In genomic region chr2:160666019-160666676, GRCh38 we compare ENCODE assay signal across 8 cellular contexts.
DNase-seq lines count a peak whose midpoint lies in the region; ATAC-seq and TF ChIP-seq lines count a peak whose summit lies in the region.

No MANE protein-coding gene starts in this region.

- H3K4me3 ChIP-seq in MM.1S (ENCODE audit: low read length) (peak overlapping the region; percentile 50), smooth muscle cell (peak overlapping the region; percentile 22)

- ATAC-seq in GM21515 (IDR thresholded peaks at IDR 0.05; ENCODE audit: unreplicated experiment) (peak; percentile 56), left ventricle myocardium superior (peak; percentile 98), GM21723 (IDR thresholded peaks at IDR 0.05; ENCODE audit: unreplicated experiment) (no peak)
- peak; percentile 95 for ATAC-seq in activated CD8-positive, alpha-beta T cell treated with anti-CD3 and anti-CD28 coated beads for 36 hours

- TF ChIP-seq CTCF in MM.1S (IDR thresholded peaks at IDR 0.05; ENCODE audit: low read length) (no peak), smooth muscle cell (IDR thresholded peaks at IDR 0.05; ENCODE audit: borderline replicate concordance, insufficient read depth, poor library complexity, severe bottlenecking) (no peak)
- no peak for TF ChIP-seq CTCF in activated CD8-positive, alpha-beta T cell treated with anti-CD3 and anti-CD28 coated beads for 36 hours (IDR thresholded peaks at IDR 0.05)

- H3K4me1 ChIP-seq in MM.1S (ENCODE audit: low read length): peaks cover 20% of the 10 kb centered on the region
- H3K4me1 ChIP-seq in smooth muscle cell (ENCODE audit: low read depth): peaks cover 14% of the 10 kb centered on the region

- intact Hi-C loops in activated CD8-positive, alpha-beta T cell treated with anti-CD3 and anti-CD28 coated beads for 36 hours (cut with micrococcal nuclease): no loop called here
- intact Hi-C loops in left ventricle myocardium superior (cut with micrococcal nuclease): no loop called here

- H4K20me1 ChIP-seq in MM.1S (ENCODE audit: insufficient read depth, low read length) (no peaks in the 10 kb centered on the region), smooth muscle cell (ENCODE audit: low read depth) (no peaks in the 10 kb centered on the region)

- peak; percentile 90 for DNase-seq in DMS153 (lab: John Stamatoyannopoulos, UW)
- peak; percentile 90 for DNase-seq in MM.1S
- DNase-seq in activated CD8-positive, alpha-beta T cell treated with anti-CD3 and anti-CD28 coated beads for 36 hours: no peak
- no peak for DNase-seq in left ventricle myocardium superior
- no peak for DNase-seq in smooth muscle cell (lab: John Stamatoyannopoulos, UW; ENCODE audit: unreplicated experiment)
- DNase-seq in stimulated activated CD4-positive, alpha-beta T cell treated with anti-CD3 and anti-CD28 coated beads, Interleukin-1b, Interleukin-23, amount 100 ng/mL, for 48 hours: no peak

- H3K9me3 ChIP-seq in MM.1S (replicated peaks; ENCODE audit: insufficient read depth, low read length) (no peaks in the 10 kb centered on the region), smooth muscle cell (replicated peaks; ENCODE audit: low read depth) (no peaks in the 10 kb centered on the region)

- H3K27me3 ChIP-seq in MM.1S (replicated peaks; ENCODE audit: insufficient read depth, low read length) (no peaks in the 10 kb centered on the region), smooth muscle cell (ENCODE audit: low read depth) (no peaks in the 10 kb centered on the region)

- 6% methylated on average over 4 of the region's 4 CpGs for WGBS in smooth muscle cell (ENCODE audit: low lambda C conversion rate)

- peaks cover 19% of the 10 kb centered on the region for H3K4me1 Mint-ChIP-seq in activated CD8-positive, alpha-beta T cell treated with anti-CD3 and anti-CD28 coated beads for 36 hours (ENCODE audit: low read depth)

- no peaks in the 10 kb centered on the region for H3K36me3 Mint-ChIP-seq in activated CD8-positive, alpha-beta T cell treated with anti-CD3 and anti-CD28 coated beads for 36 hours (ENCODE audit: low read depth)

- no peaks in the 10 kb centered on the region for H3K36me3 ChIP-seq in MM.1S (replicated peaks; ENCODE audit: insufficient read depth, low read length)
- no peaks in the 10 kb centered on the region for H3K36me3 ChIP-seq in smooth muscle cell (ENCODE audit: low read depth)

- no peak overlapping the region for H3K4me3 Mint-ChIP-seq in activated CD8-positive, alpha-beta T cell treated with anti-CD3 and anti-CD28 coated beads for 36 hours

- no peaks in the 10 kb centered on the region for H3K27me3 Mint-ChIP-seq in activated CD8-positive, alpha-beta T cell treated with anti-CD3 and anti-CD28 coated beads for 36 hours

- peak overlapping the region; percentile 93 for H3K4me2 ChIP-seq in MM.1S (ENCODE audit: low read depth, low read length)
- peak overlapping the region; percentile 76 for H3K4me2 ChIP-seq in smooth muscle cell

- CTCF ChIA-PET in activated CD8-positive, alpha-beta T cell treated with anti-CD3 and anti-CD28 coated beads for 36 hours (lab: Charles Lee): interaction anchor here (1.1 kb wide), 2 partner anchors 9 to 440 kb away, joined by 3 read pairs; no protein-coding TSS in a partner anchor

- H3F3A ChIP-seq in MM.1S (ENCODE audit: insufficient read depth, low read length): peaks cover 21% of the 10 kb centered on the region
- peaks cover 25% of the 10 kb centered on the region for H3F3A ChIP-seq in smooth muscle cell (ENCODE audit: low read depth)

- H3K27ac ChIP-seq in MM.1S (ENCODE audit: low read length): peak overlapping the region; percentile 89
- H3K27ac ChIP-seq in smooth muscle cell (ENCODE audit: low read depth): peak overlapping the region; percentile 100

- peak overlapping the region; percentile 71 for H3K9ac ChIP-seq in MM.1S (ENCODE audit: low read length)
- peak overlapping the region; percentile 92 for H3K9ac ChIP-seq in smooth muscle cell (ENCODE audit: low read depth)

- H3K9me3 Mint-ChIP-seq in activated CD8-positive, alpha-beta T cell treated with anti-CD3 and anti-CD28 coated beads for 36 hours: no peaks in the 10 kb centered on the region

- POLR2A ChIA-PET in activated CD8-positive, alpha-beta T cell treated with anti-CD3 and anti-CD28 coated beads for 36 hours (lab: Charles Lee): interaction anchor here (1.4 kb wide), 1 partner anchor 289 kb away, joined by 3 read pairs; no protein-coding TSS in a partner anchor

- H3K79me2 ChIP-seq in MM.1S (ENCODE audit: low read length): no peaks in the 10 kb centered on the region
- no peaks in the 10 kb centered on the region for H3K79me2 ChIP-seq in smooth muscle cell (ENCODE audit: low read depth)

- H2AFZ ChIP-seq in MM.1S (ENCODE audit: low read length) (peak overlapping the region; percentile 32), smooth muscle cell (ENCODE audit: low read depth) (peak overlapping the region; percentile 47)

- H3K27ac Mint-ChIP-seq in activated CD8-positive, alpha-beta T cell treated with anti-CD3 and anti-CD28 coated beads for 36 hours: peak overlapping the region; percentile 41

- H3K9me2 ChIP-seq in MM.1S (replicated peaks; ENCODE audit: insufficient read depth, low read length): no peaks in the 10 kb centered on the region

Comparison
In these comparisons a context has a peak if more than half of its experiments do, and no peak if none do; other contexts are left out.
1. DNase-seq: peak in DMS153 (single experiment) and MM.1S (single experiment); none in activated CD8-positive, alpha-beta T cell treated with anti-CD3 and anti-CD28 coated beads for 36 hours (single experiment), left ventricle myocardium superior (single experiment), smooth muscle cell (single experiment) and stimulated activated CD4-positive, alpha-beta T cell treated with anti-CD3 and anti-CD28 coated beads, Interleukin-1b, Interleukin-23, amount 100 ng/mL, for 48 hours (single experiment).